In the genomic region with DNA sequence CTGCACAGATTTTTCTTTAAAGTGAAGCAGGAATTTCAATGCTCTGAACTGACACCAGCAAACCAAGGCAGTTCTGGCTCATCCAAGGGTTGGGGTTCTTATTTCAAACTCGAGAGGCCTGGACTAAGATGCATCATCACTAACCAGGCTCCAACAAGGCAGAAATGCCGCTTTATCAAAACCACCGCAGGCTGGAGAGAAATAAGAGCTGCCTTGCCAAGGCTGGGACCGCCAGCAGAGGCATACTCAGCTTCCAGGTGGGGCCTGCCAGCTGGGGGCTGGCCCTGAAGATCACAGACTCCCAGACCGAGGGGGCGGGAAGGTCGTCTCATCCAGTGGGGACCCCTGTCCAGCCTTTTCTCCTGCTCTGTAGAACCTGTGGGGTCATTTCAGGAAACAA, we compare ENCODE assay signal across 26 cellular contexts. TPM values are rescaled to one million over a fixed set of nuclear protein-coding genes. Genes with fewer than 3 reads are reported as not detected.
DNase-seq lines count a peak whose midpoint lies in the region; ATAC-seq, FAIRE-seq and TF ChIP-seq lines count a peak whose summit lies in the region.
"Had no signal": no experiment of that assay in that cellular context is flagged by ENCODE, and none has a peak within 500 bp of the region (broad histone marks: within the 10 kb centered on the region; RNA-seq: fewer than 3 reads in every experiment).

No MANE protein-coding gene starts in this region.

- H3K4me3 Mint-ChIP-seq in endodermal cell: no peak overlapping the region
- H3K4me3 Mint-ChIP-seq: activated naive CD4-positive, alpha-beta T cell treated with anti-CD3 and anti-CD28 coated beads, Interleukin-2, amount 50 U/mL, for 24 hours; activated T-cell treated with anti-CD3 and anti-CD28 coated beads, Interleukin-2, amount 50 U/mL, for 24 hours; CD14-positive monocyte; dendritic cell treated with granulocyte-macrophage colony-stimulating factor and Interleukin-4, amounts not matched to agents 40 ng/mL and 50 ng/mL, for 4 days; HFFc6; neural crest cell; T-helper 2 cell treated with Interferon-gamma antibody and Interleukin-4, amounts not matched to agents 5 μg/mL and 100 μg/mL, for 36 hours; WTC11 had no signal

- TF ChIP-seq CTCF in endodermal cell (conservative IDR thresholded peaks at IDR 0.05): no peak

- no peaks in the 10 kb centered on the region for H3K27me3 Mint-ChIP-seq in endodermal cell (ENCODE audit: insufficient read depth)

- H3K36me3 Mint-ChIP-seq in endodermal cell (ENCODE audit: low read depth): no peaks in the 10 kb centered on the region
- H3K36me3 Mint-ChIP-seq: activated naive CD4-positive, alpha-beta T cell treated with anti-CD3 and anti-CD28 coated beads, Interleukin-2, amount 50 U/mL, for 24 hours; CD14-positive monocyte; WTC11 had no signal

- H3K4me3 ChIP-seq in endodermal cell (ENCODE audit: low read length) (no peak overlapping the region), aorta (ENCODE audit: low read length in 2 of 2) (no peak overlapping the region), small intestine (ENCODE audit: low read depth in 1 of 2, low read length in 2 of 2) (no peak overlapping the region)
- H3K4me3 ChIP-seq: spleen had no signal

- ATAC-seq in left ventricle myocardium superior: no peak
- no peak for ATAC-seq in Right ventricle myocardium inferior
- ATAC-seq in aorta (ENCODE audit: low FRiP score): peak; percentile 20
- ATAC-seq: HepG2, WTC11 had no signal

- H3K9ac ChIP-seq in endodermal cell (ENCODE audit: extremely low read depth, low read length, poor library complexity, severe bottlenecking): no peak overlapping the region
- H3K9ac ChIP-seq: SK-N-SH had no signal

- H3K9me3 ChIP-seq in endodermal cell (ENCODE audit: control insufficient read depth, low read length) (no peaks in the 10 kb centered on the region), aorta (ENCODE audit: control insufficient read depth, low read length) (no peaks in the 10 kb centered on the region), small intestine (ENCODE audit: control insufficient read depth, low read depth) (no peaks in the 10 kb centered on the region)
- H3K9me3 ChIP-seq: SK-N-SH, spleen had no signal

- H3K4me1 Mint-ChIP-seq in endodermal cell: no peaks in the 10 kb centered on the region
- H3K4me1 Mint-ChIP-seq: activated naive CD4-positive, alpha-beta T cell treated with anti-CD3 and anti-CD28 coated beads, Interleukin-2, amount 50 U/mL, for 24 hours; CD14-positive monocyte; neural crest cell; WTC11 had no signal

- 91 to 93% methylated on average over 5 to 7 of the region's 7 CpGs for WGBS in endodermal cell (ENCODE audit: insufficient coverage in 1 of 2, insufficient read length in 1 of 2), 2 experiments
- WGBS in aorta, 2 donors: 9 to 17% methylated on average over 7 of the region's 7 CpGs
- 87 to 89% (median 89%) methylated on average over 7 of the region's 7 CpGs for whole genome bisulfite sequencing in small intestine, 3 donors

- no peaks in the 10 kb centered on the region for H3K36me3 ChIP-seq in endodermal cell (ENCODE audit: control insufficient read depth, insufficient read depth, low read length)
- H3K36me3 ChIP-seq in aorta (ENCODE audit: control insufficient read depth in 1 of 2, insufficient read depth in 2 of 2, low read length in 1 of 2): no peaks in the 10 kb centered on the region
- no peaks in the 10 kb centered on the region for H3K36me3 ChIP-seq in small intestine (ENCODE audit: control insufficient read depth in 2 of 2, insufficient read depth in 2 of 2, low read length in 2 of 2)
- H3K36me3 ChIP-seq: spleen had no signal

- H3K27me3 ChIP-seq in endodermal cell (ENCODE audit: control insufficient read depth, insufficient read depth, low read length, poor library complexity, severe bottlenecking): no peaks in the 10 kb centered on the region
- H3K27me3 ChIP-seq in aorta (ENCODE audit: control insufficient read depth in 1 of 2, insufficient read depth in 2 of 2, low read length in 1 of 2): no peaks in the 10 kb centered on the region
- H3K27me3 ChIP-seq in small intestine (ENCODE audit: control insufficient read depth in 2 of 2, insufficient read depth in 2 of 2, low read length in 2 of 2): no peaks in the 10 kb centered on the region

- no peaks in the 10 kb centered on the region for H3K4me1 ChIP-seq in endodermal cell (ENCODE audit: control insufficient read depth, insufficient read depth, low read length)
- H3K4me1 ChIP-seq in aorta (ENCODE audit: control insufficient read depth in 1 of 2, insufficient read depth in 2 of 2, low read length in 2 of 2): peaks cover 6 to 7% of the 10 kb centered on the region in 2 donors
- no peaks in the 10 kb centered on the region for H3K4me1 ChIP-seq in small intestine (ENCODE audit: control insufficient read depth in 2 of 2, insufficient read depth in 1 of 2, low read depth in 1 of 2, low read length in 1 of 2)
- H3K4me1 ChIP-seq: spleen had no signal

- no peaks in the 10 kb centered on the region for H3K9me3 Mint-ChIP-seq in endodermal cell
- H3K9me3 Mint-ChIP-seq: activated naive CD4-positive, alpha-beta T cell treated with anti-CD3 and anti-CD28 coated beads, Interleukin-2, amount 50 U/mL, for 24 hours; activated T-cell treated with anti-CD3 and anti-CD28 coated beads, Interleukin-2, amount 50 U/mL, for 24 hours; dendritic cell treated with granulocyte-macrophage colony-stimulating factor and Interleukin-4, amounts not matched to agents 40 ng/mL and 50 ng/mL, for 4 days; T-helper 2 cell treated with Interferon-gamma antibody and Interleukin-4, amounts not matched to agents 5 μg/mL and 100 μg/mL, for 36 hours had no signal

- H3K27ac ChIP-seq in endodermal cell (ENCODE audit: low read depth, low read length) (no peak overlapping the region), aorta (ENCODE audit: low read depth in 1 of 2, low read length in 2 of 2) (peak overlapping the region; percentile 19 to 68), small intestine (ENCODE audit: low read depth in 1 of 2, low read length in 1 of 2) (no peak overlapping the region)
- H3K27ac ChIP-seq: spleen had no signal

- peak; percentile 14 for DNase-seq in left ventricle myocardium superior
- DNase-seq in Right ventricle myocardium inferior (ENCODE audit: missing footprints): no peak
- peak; percentile 22 for DNase-seq in endodermal cell
- DNase-seq in mesenteric fat pad (ENCODE audit: low spot score): peak; percentile 82
- no peak for DNase-seq in aorta
- no peak for DNase-seq in hypothalamus (lab: John Stamatoyannopoulos, UW)
- DNase-seq in small intestine: no peak
- DNase-seq in cortex of kidney (lab: John Stamatoyannopoulos, UW): no peak
- DNase-seq: activated CD4-positive, alpha-beta T cell treated with anti-CD3 and anti-CD28 coated beads, Interleukin-2, amount 50 U/mL, for 4 hours; GF-D8; HFFc6; NCI-H2107; NCI-H510A; SK-N-SH; spleen had no signal

- no peak overlapping the region for H3K27ac Mint-ChIP-seq in endodermal cell
- H3K27ac Mint-ChIP-seq: activated naive CD4-positive, alpha-beta T cell treated with anti-CD3 and anti-CD28 coated beads, Interleukin-2, amount 50 U/mL, for 24 hours; activated T-cell treated with anti-CD3 and anti-CD28 coated beads, Interleukin-2, amount 50 U/mL, for 24 hours; dendritic cell treated with granulocyte-macrophage colony-stimulating factor and Interleukin-4, amounts not matched to agents 40 ng/mL and 50 ng/mL, for 4 days; T-helper 2 cell treated with Interferon-gamma antibody and Interleukin-4, amounts not matched to agents 5 μg/mL and 100 μg/mL, for 36 hours; WTC11 had no signal

- FAIRE-seq in small intestine (lab: Jason Lieb, UNC): no peak
- FAIRE-seq: bronchial epithelial cell, endothelial cell of umbilical vein, HepG2, RCC 7860 had no signal

- intact Hi-C loops in left ventricle myocardium superior (cut with micrococcal nuclease) (no loop called here), Right ventricle myocardium inferior (cut with DNase I) (loop anchor here (5.0 kb wide), 1 partner anchor 39 kb away; the partner anchor contains the start of gene GAS6), aorta (cut with DNase I) (loop anchor here in 1 of 2 donors (5.0 kb wide), 1 partner anchor 84 kb away; no protein-coding TSS in a partner anchor)

RNA-seq across cellular contexts. Expression of gene GAS6, which starts 37.4 kb away (rescaled TPM):
- total RNA-seq in left ventricle myocardium superior: 210 TPM
- 189 TPM for total RNA-seq in Right ventricle myocardium inferior
- total RNA-seq in endodermal cell: 10 to 100 TPM; 45.7 to 49.6 TPM
- polyA plus RNA-seq in endodermal cell (2013, experiment 1 of 2): 24.8 TPM
- polyA plus RNA-seq in endodermal cell (2013, experiment 2 of 2): 23.0 TPM
- total RNA-seq in mesenteric fat pad: 88.6 TPM
- total RNA-seq in aorta: 100 to 1,000 TPM; 317 to 348 TPM
- 100 to 1,000 TPM; 244 to 509 TPM for polyA plus RNA-seq in aorta
- polyA plus RNA-seq in small intestine: 100 to 1,000 TPM in 2 of 3 donors, 10 to 100 TPM in 1; 69.2 to 136 (median 103) TPM

Comparison
In these comparisons a context has a peak if more than half of its experiments do, and no peak if none do; other contexts are left out.
1. DNase-seq: peak in left ventricle myocardium superior (single experiment), endodermal cell (single experiment) and mesenteric fat pad (single experiment); none in Right ventricle myocardium inferior (single experiment), aorta (0 of 2), hypothalamus (0 of 51), small intestine (single experiment) and cortex of kidney (single experiment).
2. H3K27ac ChIP-seq: peak in aorta (2 of 2); none in endodermal cell (single experiment) and small intestine (0 of 2).